9 cellular contexts compared by ENCODE assay signal in the genomic region with DNA sequence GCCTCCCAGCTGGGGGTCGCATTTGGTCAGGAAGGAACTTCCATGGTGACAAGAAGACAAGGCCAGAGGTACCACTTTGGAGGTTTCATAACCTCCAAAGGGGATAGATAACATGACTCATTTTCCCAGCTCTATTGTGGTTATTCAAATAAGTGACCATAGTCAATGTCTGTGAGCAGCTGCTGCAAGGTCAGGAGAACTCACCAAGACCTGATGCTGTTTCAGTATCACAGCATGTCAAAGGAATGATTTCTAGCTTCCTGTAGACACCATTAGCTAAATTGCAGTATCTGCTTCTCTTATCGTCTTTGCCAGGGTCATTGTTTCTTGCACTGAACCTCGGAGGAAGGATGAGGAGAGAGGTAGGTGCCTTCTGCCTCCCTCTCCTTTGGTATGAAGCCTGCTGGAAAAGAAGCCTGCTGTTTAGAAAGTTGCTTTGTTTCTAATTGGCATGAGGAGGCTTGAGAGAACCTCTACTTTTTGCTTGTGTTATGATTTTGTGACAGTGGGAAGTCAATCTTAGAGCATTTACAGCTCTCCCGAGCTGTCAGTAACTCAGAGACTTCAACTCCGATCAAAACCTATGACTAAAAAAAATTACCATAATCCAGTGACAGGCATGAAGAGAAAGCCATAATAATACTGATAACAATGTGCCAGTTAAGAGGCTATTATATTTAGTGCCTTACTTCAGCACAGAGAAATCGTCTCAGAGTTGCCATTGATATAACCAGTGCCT. TPM values are rescaled to one million over a fixed set of nuclear protein-coding genes. Genes with fewer than 3 reads are reported as not detected.
DNase-seq lines count a peak whose midpoint lies in the region; ATAC-seq lines count a peak whose summit lies in the region.
"Had no signal": no experiment of that assay in that cellular context is flagged by ENCODE, and none has a peak within 500 bp of the region (broad histone marks: within the 10 kb centered on the region; RNA-seq: fewer than 3 reads in every experiment).

No MANE protein-coding gene starts in this region.

- no peak overlapping the region for H3K9ac ChIP-seq in mesenchymal stem cell (ENCODE audit: low read length)

- H3K36me3 ChIP-seq in mesenchymal stem cell (ENCODE audit: control insufficient read depth in 1 of 2, insufficient read depth in 2 of 2, low read depth in 1 of 2, low read length in 2 of 2), result no peaks in the 10 kb centered on the region

- no peak overlapping the region for H3K23ac ChIP-seq in mesenchymal stem cell (ENCODE audit: low read length in 2 of 2)

- DNase-seq in mesenchymal stem cell, result peak; percentile 60
- DNase-seq in DMS 273 (lab: John Stamatoyannopoulos, UW; ENCODE audit: unreplicated experiment), result no peak
- DNase-seq in GF-D8 (lab: John Stamatoyannopoulos, UW), result no peak
- no peak for DNase-seq in NCI-H1694 treated with DMSO at 0.1 percent for 48 hours (lab: John Stamatoyannopoulos, UW)
- DNase-seq in stimulated activated naive CD4-positive, alpha-beta T cell (lab: John Stamatoyannopoulos, UW), result no peak
- DNase-seq: activated CD4-positive, alpha-beta T cell treated with anti-CD3 and anti-CD28 coated beads for 4 hours had no signal

- H2BK15ac ChIP-seq in mesenchymal stem cell (ENCODE audit: low read depth, poor library complexity, severe bottlenecking), result no peak overlapping the region

- H2BK5ac ChIP-seq in mesenchymal stem cell (ENCODE audit: low read depth, low read length, poor library complexity, severe bottlenecking), result no peak overlapping the region

- H3K4me1 ChIP-seq in mesenchymal stem cell (ENCODE audit: control insufficient read depth, insufficient read depth, low read depth, low read length), result peaks cover 1% of the 10 kb centered on the region

- H2BK12ac ChIP-seq in mesenchymal stem cell (ENCODE audit: low read length in 2 of 2), result no peak overlapping the region

- H2AFZ ChIP-seq in mesenchymal stem cell (ENCODE audit: low read depth, low read length), result no peak overlapping the region

- H2BK120ac ChIP-seq in mesenchymal stem cell (ENCODE audit: low read depth, low read length), result no peak overlapping the region

- peaks cover 0 to 5% of the 10 kb centered on the region in 2 experiments for H3K27me3 ChIP-seq in mesenchymal stem cell (ENCODE audit: control insufficient read depth in 1 of 2, insufficient read depth in 1 of 2, low read length in 2 of 2)

- no peak overlapping the region for H3K4ac ChIP-seq in mesenchymal stem cell (ENCODE audit: low read depth in 1 of 2, low read length in 2 of 2)

- H3K4me2 ChIP-seq in mesenchymal stem cell (ENCODE audit: low read length, poor library complexity, severe bottlenecking), result no peak overlapping the region

- H3K79me1 ChIP-seq in mesenchymal stem cell (replicated peaks; ENCODE audit: low read length, poor library complexity, severe bottlenecking), result no peaks in the 10 kb centered on the region

- 43% methylated on average over 6 of the region's 6 CpGs for WGBS in mesenchymal stem cell

- no peak overlapping the region for H3K4me3 ChIP-seq in mesenchymal stem cell (ENCODE audit: insufficient read depth in 1 of 2, low read depth in 1 of 2, low read length in 2 of 2)

- H4K8ac ChIP-seq in mesenchymal stem cell (ENCODE audit: low read length), result no peak overlapping the region

- no peak overlapping the region for H3K18ac ChIP-seq in mesenchymal stem cell (ENCODE audit: low read depth in 1 of 2, low read length in 2 of 2)

- ATAC-seq in GM18870 (IDR thresholded peaks at IDR 0.05; ENCODE audit: unreplicated experiment) (peak; percentile 88), GM21737 (IDR thresholded peaks at IDR 0.05; ENCODE audit: unreplicated experiment) (peak; percentile 69), HG03442 (IDR thresholded peaks at IDR 0.05; ENCODE audit: unreplicated experiment) (peak; percentile 89)

- peaks cover 3% of the 10 kb centered on the region for H3K9me3 ChIP-seq in mesenchymal stem cell (ENCODE audit: control insufficient read depth, low read length)

- H4K91ac ChIP-seq in mesenchymal stem cell (ENCODE audit: low read length), result no peak overlapping the region

- no peak overlapping the region for H3K27ac ChIP-seq in mesenchymal stem cell (ENCODE audit: low read length, poor library complexity, severe bottlenecking)

- no peak overlapping the region for H2AK5ac ChIP-seq in mesenchymal stem cell (ENCODE audit: low read length, severe bottlenecking)

- no peak overlapping the region for H3K14ac ChIP-seq in mesenchymal stem cell (ENCODE audit: low read length in 2 of 2)

RNA-seq across cellular contexts. Expression of gene GATB, which starts 38.0 kb away (rescaled TPM):
- polyA plus RNA-seq in mesenchymal stem cell (2013, experiment 1 of 2), result 12.0 TPM
- polyA plus RNA-seq in mesenchymal stem cell (2013, experiment 2 of 2), result 11.8 TPM
